ENCODE assay signal across 16 cellular contexts in genomic region chr1:21297975-21298374, GRCh38. TPM values are rescaled to one million over a fixed set of nuclear protein-coding genes. Genes with fewer than 3 reads are reported as not detected.
DNase-seq lines count a peak whose midpoint lies in the region; ATAC-seq and TF ChIP-seq lines count a peak whose summit lies in the region.
"Had no signal": no experiment of that assay in that cellular context is flagged by ENCODE, and none has a peak within 500 bp of the region (broad histone marks: within the 10 kb centered on the region; RNA-seq: fewer than 3 reads in every experiment).

No MANE protein-coding gene starts in this region.

- H3K4me1 ChIP-seq in SK-N-SH (ENCODE audit: control insufficient read depth in 1 of 2, insufficient read depth in 2 of 2, low read depth in 1 of 2, low read length in 1 of 2) (peaks cover 6 to 39% of the 10 kb centered on the region in 2 experiments), smooth muscle cell (ENCODE audit: low read depth) (peaks cover 13% of the 10 kb centered on the region)

- H3K9me2 ChIP-seq in SK-N-SH = no peaks in the 10 kb centered on the region

- no peak for TF ChIP-seq EP300 in SK-N-SH (IDR thresholded peaks at IDR 0.05; ENCODE audit: borderline replicate concordance in 1 of 2, low read depth in 1 of 2, low read length in 1 of 2)

- H3K79me2 ChIP-seq in SK-N-SH (ENCODE audit: insufficient read depth) (peaks cover 4% of the 10 kb centered on the region; the same call in 1 of the 2 replicates), smooth muscle cell (ENCODE audit: low read depth) (peaks cover 87% of the 10 kb centered on the region)

- H3K27me3 Mint-ChIP-seq in WTC11 (ENCODE audit: low read depth) = no peaks in the 10 kb centered on the region

- TF ChIP-seq CTCF in SK-N-SH (IDR thresholded peaks at IDR 0.05) (no peak), WTC11 (IDR thresholded peaks at IDR 0.05) (no peak), fibroblast of pulmonary artery (IDR thresholded peaks at IDR 0.05; ENCODE audit: low read length, missing control alignments) (no peak), smooth muscle cell (IDR thresholded peaks at IDR 0.05; ENCODE audit: borderline replicate concordance, insufficient read depth, poor library complexity, severe bottlenecking) (no peak)

- H3K27me3 ChIP-seq in SK-N-SH (ENCODE audit: insufficient read depth) (no peaks in the 10 kb centered on the region), smooth muscle cell (ENCODE audit: low read depth) (no peaks in the 10 kb centered on the region)

- no peak overlapping the region for H3K4me2 ChIP-seq in SK-N-SH
- H3K4me2 ChIP-seq in smooth muscle cell = no peak overlapping the region

- H3K9me3 ChIP-seq in SK-N-SH (no peaks in the 10 kb centered on the region), smooth muscle cell (replicated peaks; ENCODE audit: low read depth) (no peaks in the 10 kb centered on the region)
- H3K9me3 ChIP-seq: thoracic aorta had no signal

- no peak overlapping the region for H3K27ac ChIP-seq in SK-N-SH (ENCODE audit: low read depth in 2 of 2, low read length in 1 of 2)
- H3K27ac ChIP-seq in smooth muscle cell (ENCODE audit: low read depth) = peak overlapping the region; percentile 31

- 89% methylated on average over 12 of the region's 13 CpGs for WGBS in SK-N-SH (ENCODE audit: low lambda C conversion rate)
- WGBS in smooth muscle cell (ENCODE audit: low lambda C conversion rate) = 68% methylated on average over 13 of the region's 13 CpGs

- no peak overlapping the region for H3K4me3 ChIP-seq in SK-N-SH (ENCODE audit: low read depth in 2 of 2, low read length in 1 of 2)
- no peak overlapping the region for H3K4me3 ChIP-seq in fibroblast of pulmonary artery (replicated peaks; ENCODE audit: low read depth, low read length)
- no peak overlapping the region for H3K4me3 ChIP-seq in smooth muscle cell
- H3K4me3 ChIP-seq: PC-9, thoracic aorta had no signal

- H4K20me1 ChIP-seq in SK-N-SH (ENCODE audit: insufficient read depth) = no peaks in the 10 kb centered on the region
- H4K20me1 ChIP-seq in smooth muscle cell (ENCODE audit: low read depth) = peaks cover 75% of the 10 kb centered on the region

- H3K9ac ChIP-seq in SK-N-SH = no peak overlapping the region
- H3K9ac ChIP-seq in smooth muscle cell (ENCODE audit: low read depth) = no peak overlapping the region

- CTCF ChIA-PET in SK-N-SH (lab: Yijun Ruan, JAX) (interaction anchor here (1.1 to 3.3 kb wide), 5 partner anchors 28 to 73 kb away, joined by 3 to 17 read pairs (median 12); no protein-coding TSS in a partner anchor), WTC11 (lab: Charles Lee) (interaction anchor here (1.7 to 13.5 kb wide), 2 partner anchors 27 to 70 kb away, joined by 7 to 125 read pairs; no protein-coding TSS in a partner anchor)

- no peaks in the 10 kb centered on the region for H3K36me3 ChIP-seq in SK-N-SH (replicated peaks in 1 of 2; ENCODE audit: control insufficient read depth in 1 of 2, insufficient read depth in 2 of 2, low read length in 1 of 2)
- H3K36me3 ChIP-seq in smooth muscle cell (ENCODE audit: low read depth) = no peaks in the 10 kb centered on the region
- H3K36me3 ChIP-seq: thoracic aorta had no signal

- no peak for TF ChIP-seq RAD21 in SK-N-SH (IDR thresholded peaks at IDR 0.05; ENCODE audit: low read length)

- peak overlapping the region; percentile 72; the same call in 1 of the 2 replicates for H3K27ac Mint-ChIP-seq in WTC11
- H3K27ac Mint-ChIP-seq: nephron had no signal

- no peak overlapping the region for H2AFZ ChIP-seq in SK-N-SH (ENCODE audit: low read depth)
- H2AFZ ChIP-seq in smooth muscle cell (ENCODE audit: low read depth) = no peak overlapping the region
- H2AFZ ChIP-seq: PC-9 had no signal

- POLR2A ChIA-PET in SK-N-SH (lab: Yijun Ruan, JAX) = no interaction called here
- POLR2A ChIA-PET in WTC11 (lab: Charles Lee) = interaction anchor here (0.7 kb wide), 1 partner anchor 14 kb away, joined by 3 read pairs; no protein-coding TSS in a partner anchor

- H3F3A ChIP-seq in SK-N-SH (replicated peaks; ENCODE audit: insufficient read depth) (peaks cover 2% of the 10 kb centered on the region), smooth muscle cell (ENCODE audit: low read depth) (peaks cover 19% of the 10 kb centered on the region)

- no peaks in the 10 kb centered on the region for H3K9me3 Mint-ChIP-seq in WTC11
- H3K9me3 Mint-ChIP-seq: nephron had no signal

- H3K4me3 Mint-ChIP-seq in WTC11 = no peak overlapping the region
- H3K4me3 Mint-ChIP-seq: nephron had no signal

- H3K4me1 Mint-ChIP-seq in WTC11 = peaks cover 30% of the 10 kb centered on the region

- ATAC-seq in SK-N-SH treated with all-trans-retinoic acid at 6 μM for 48 hours (no peak; the same call in 2 of the 3 replicates), WTC11 (no peak), GM18868 (IDR thresholded peaks at IDR 0.05; ENCODE audit: unreplicated experiment) (no peak), HG03432 (IDR thresholded peaks at IDR 0.05; ENCODE audit: unreplicated experiment) (no peak)

- H3K36me3 Mint-ChIP-seq in WTC11 = no peaks in the 10 kb centered on the region

- DNase-seq in SK-N-SH (no peak), WTC11 (ENCODE audit: low spot score) (no peak), fibroblast of pulmonary artery (ENCODE audit: low read depth) (peak; percentile 65), smooth muscle cell (lab: John Stamatoyannopoulos, UW; ENCODE audit: unreplicated experiment) (no peak), RPMI8226 (no peak)
- DNase-seq: 8988T; activated CD4-positive, alpha-beta T cell treated with anti-CD3 and anti-CD28 coated beads for 1 hour; hippocampal formation; NCI-H1417 treated with DMSO at 0.1 percent for 48 hours; PC-9; stimulated activated CD4-positive, alpha-beta T cell treated with anti-CD3 and anti-CD28 coated beads, Interleukin-1b, Interleukin-23, amount 100 ng/mL, for 48 hours had no signal

TF ChIP-seq in SK-N-SH, 30 proteins besides CTCF, POLR2A, EP300 and RAD21 (continues in another document):
- no peak for TF ChIP-seq POLR2AphosphoS5 (IDR thresholded peaks at IDR 0.05; ENCODE audit: low read depth, low read length)
- no peak for TF ChIP-seq MEF2A (IDR thresholded peaks at IDR 0.05; ENCODE audit: borderline replicate concordance, low read depth)
- no peak for TF ChIP-seq SIN3A (IDR thresholded peaks at IDR 0.05; ENCODE audit: borderline replicate concordance, low read depth, low read length)
- TF ChIP-seq, protein P1, sequence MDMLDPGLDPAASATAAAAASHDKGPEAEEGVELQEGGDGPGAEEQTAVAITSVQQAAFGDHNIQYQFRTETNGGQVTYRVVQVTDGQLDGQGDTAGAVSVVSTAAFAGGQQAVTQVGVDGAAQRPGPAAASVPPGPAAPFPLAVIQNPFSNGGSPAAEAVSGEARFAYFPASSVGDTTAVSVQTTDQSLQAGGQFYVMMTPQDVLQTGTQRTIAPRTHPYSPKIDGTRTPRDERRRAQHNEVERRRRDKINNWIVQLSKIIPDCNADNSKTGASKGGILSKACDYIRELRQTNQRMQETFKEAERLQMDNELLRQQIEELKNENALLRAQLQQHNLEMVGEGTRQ (IDR thresholded peaks at IDR 0.05; ENCODE audit: borderline replicate concordance, low read depth, low read length) = no peak
- TF ChIP-seq YY1 (IDR thresholded peaks at IDR 0.05; ENCODE audit: low read depth) = no peak
- TF ChIP-seq FOSL2 (IDR thresholded peaks at IDR 0.05; ENCODE audit: borderline replicate concordance, low read depth) = peak; percentile 33; the same call in 1 of the 2 replicates

TF ChIP-seq in SK-N-SH treated with all-trans-retinoic acid at 6 μM for 48 hours, 23 proteins besides CTCF, POLR2A, EP300 and RAD21 (continues in another document):
- TF ChIP-seq ISL1 (CRISPR knock-in tag; IDR thresholded peaks at IDR 0.05) (no peak), CREB5 (CRISPR knock-in tag; IDR thresholded peaks at IDR 0.05; ENCODE audit: low read depth) (no peak), GLIS3 (CRISPR knock-in tag; IDR thresholded peaks at IDR 0.05) (no peak), ARNTL (CRISPR knock-in tag; IDR thresholded peaks at IDR 0.05; ENCODE audit: borderline replicate concordance, low read depth) (no peak), ZNF70 (CRISPR knock-in tag; IDR thresholded peaks at IDR 0.05) (no peak), RARB (CRISPR knock-in tag; IDR thresholded peaks at IDR 0.05) (no peak)

TF ChIP-seq in WTC11, 78 proteins besides CTCF, POLR2A, EP300 and RAD21:
- TF ChIP-seq, protein P2, sequence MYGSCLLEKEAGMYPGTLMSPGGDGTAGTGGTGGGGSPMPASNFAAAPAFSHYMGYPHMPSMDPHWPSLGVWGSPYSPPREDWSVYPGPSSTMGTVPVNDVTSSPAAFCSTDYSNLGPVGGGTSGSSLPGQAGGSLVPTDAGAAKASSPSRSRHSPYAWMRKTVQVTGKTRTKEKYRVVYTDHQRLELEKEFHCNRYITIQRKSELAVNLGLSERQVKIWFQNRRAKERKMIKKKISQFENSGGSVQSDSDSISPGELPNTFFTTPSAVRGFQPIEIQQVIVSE (CRISPR knock-in tag; IDR thresholded peaks at IDR 0.05; ENCODE audit: borderline replicate concordance) = no peak
- TF ChIP-seq FOXJ3 (CRISPR knock-in tag; IDR thresholded peaks at IDR 0.05; ENCODE audit: borderline replicate concordance) = no peak
- no peak for TF ChIP-seq SOX15 (CRISPR knock-in tag; IDR thresholded peaks at IDR 0.05)
- TF ChIP-seq NFYB (CRISPR knock-in tag; conservative IDR thresholded peaks at IDR 0.05; ENCODE audit: low read depth) = no peak
- no peak for TF ChIP-seq ESRRA (CRISPR knock-in tag; IDR thresholded peaks at IDR 0.05; ENCODE audit: borderline replicate concordance)
- TF ChIP-seq, protein P3, sequence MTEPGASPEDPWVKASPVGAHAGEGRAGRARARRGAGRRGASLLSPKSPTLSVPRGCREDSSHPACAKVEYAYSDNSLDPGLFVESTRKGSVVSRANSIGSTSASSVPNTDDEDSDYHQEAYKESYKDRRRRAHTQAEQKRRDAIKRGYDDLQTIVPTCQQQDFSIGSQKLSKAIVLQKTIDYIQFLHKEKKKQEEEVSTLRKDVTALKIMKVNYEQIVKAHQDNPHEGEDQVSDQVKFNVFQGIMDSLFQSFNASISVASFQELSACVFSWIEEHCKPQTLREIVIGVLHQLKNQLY (CRISPR knock-in tag; IDR thresholded peaks at IDR 0.05) = no peak
- TF ChIP-seq MAX (CRISPR knock-in tag; IDR thresholded peaks at IDR 0.05) = no peak
- TF ChIP-seq PRRX2 (CRISPR knock-in tag; IDR thresholded peaks at IDR 0.05) = no peak
- TF ChIP-seq TEAD1 (CRISPR knock-in tag; IDR thresholded peaks at IDR 0.05) = no peak
- TF ChIP-seq NR3C1 (CRISPR knock-in tag; conservative IDR thresholded peaks at IDR 0.05; ENCODE audit: low read depth) = no peak
- no peak for TF ChIP-seq ETV6 (CRISPR knock-in tag; IDR thresholded peaks at IDR 0.05)
- no peak for TF ChIP-seq ZNF416 (CRISPR knock-in tag; IDR thresholded peaks at IDR 0.05)

RNA-seq across cellular contexts. Expression of gene ECE1, which starts 7.7 kb away (rescaled TPM):
- 62.3 and 96.6 TPM in 2 replicates for polyA plus RNA-seq in SK-N-SH (2012; rRNA removed)
- 48.1 and 60.4 TPM in 2 replicates for polyA plus RNA-seq in SK-N-SH (2012; cell fraction: cytosol; rRNA removed)
- polyA plus RNA-seq in SK-N-SH (2012; cell fraction: nucleus; rRNA removed) = 53.0 and 69.9 TPM in 2 replicates
- 40.6 to 45.0 TPM (median 42.0 TPM) in 3 replicates for total RNA-seq in WTC11 (2021)
- total RNA-seq in smooth muscle cell = 63.8 and 129 TPM in 2 replicates
- polyA plus RNA-seq in smooth muscle cell = 101 and 108 TPM in 2 replicates
